In genomic region chr14:101915871-101916815, GRCh38 we compare ENCODE assay signal across 15 cellular contexts. TPM values are rescaled to one million over a fixed set of nuclear protein-coding genes. Genes with fewer than 3 reads are reported as not detected.
DNase-seq lines count a peak whose midpoint lies in the region; ATAC-seq and TF ChIP-seq lines count a peak whose summit lies in the region.
"Had no signal": no experiment of that assay in that cellular context is flagged by ENCODE, and none has a peak within 500 bp of the region (broad histone marks: within the 10 kb centered on the region; RNA-seq: fewer than 3 reads in every experiment).

No MANE protein-coding gene starts in this region.

- ATAC-seq in activated T-cell treated with anti-CD3 and anti-CD28 coated beads, Interleukin-2, amount 50 U/mL, for 72 hours (replicated peaks in 1 of 2): peak; percentile 20 to 23
- peak; percentile 40 for ATAC-seq in stimulated activated naive CD8-positive, alpha-beta T cell treated with anti-CD3 and anti-CD28 coated beads, Interleukin-15, amount 100 ng/mL, for 72 hours

- no peaks in the 10 kb centered on the region for H3F3A ChIP-seq in smooth muscle cell (ENCODE audit: low read depth)

- no peaks in the 10 kb centered on the region for H3K27me3 ChIP-seq in transverse colon
- no peaks in the 10 kb centered on the region for H3K27me3 ChIP-seq in smooth muscle cell (ENCODE audit: low read depth)
- H3K27me3 ChIP-seq: sigmoid colon, stomach had no signal

- in situ Hi-C loops in transverse colon (cut with MboI; ENCODE audit: low pct_ligation_motif_present in 1 of 4, low pct_unique_long_range_greater_than_20kb in 1 of 4, low sequenced_read_pairs in 3 of 4): no loop called here

- H3K9ac ChIP-seq in smooth muscle cell (ENCODE audit: low read depth): no peak overlapping the region

- no peaks in the 10 kb centered on the region for H3K4me1 Mint-ChIP-seq in activated T-cell treated with anti-CD3 and anti-CD28 coated beads, Interleukin-2, amount 50 U/mL, for 72 hours (ENCODE audit: low read depth)
- no peaks in the 10 kb centered on the region for H3K4me1 Mint-ChIP-seq in activated T-helper 1 cell treated with anti-CD3 and anti-CD28 coated beads, Interleukin-12 subunit alpha, Interleukin-12 subunit beta, Interleukin-2, Interleukin-4 antibody, amounts not matched to agents 30 ng/mL and 10 ng/mL and 1 ng/mL, durations not matched to agents 14 hours and 24 hours and 36 hours (ENCODE audit: low read depth)
- H3K4me1 Mint-ChIP-seq in immature natural killer cell: peaks cover 7 to 13% of the 10 kb centered on the region in 2 donors
- peaks cover 6% of the 10 kb centered on the region for H3K4me1 Mint-ChIP-seq in stimulated activated naive CD8-positive, alpha-beta T cell treated with anti-CD3 and anti-CD28 coated beads, Interleukin-15, amount 100 ng/mL, for 72 hours

- H3K27ac Mint-ChIP-seq in activated T-cell treated with anti-CD3 and anti-CD28 coated beads, Interleukin-2, amount 50 U/mL, for 72 hours: peak overlapping the region; percentile 27
- peak overlapping the region; percentile 29 for H3K27ac Mint-ChIP-seq in activated T-helper 1 cell treated with anti-CD3 and anti-CD28 coated beads, Interleukin-12 subunit alpha, Interleukin-12 subunit beta, Interleukin-2, Interleukin-4 antibody, amounts not matched to agents 30 ng/mL and 10 ng/mL and 1 ng/mL, durations not matched to agents 14 hours and 24 hours and 36 hours
- peak overlapping the region; percentile 58 to 88 (median 76) for H3K27ac Mint-ChIP-seq in immature natural killer cell
- H3K27ac Mint-ChIP-seq in stimulated activated naive CD8-positive, alpha-beta T cell treated with anti-CD3 and anti-CD28 coated beads, Interleukin-15, amount 100 ng/mL, for 72 hours: peak overlapping the region; percentile 93 to 97

- H2AFZ ChIP-seq in smooth muscle cell (ENCODE audit: low read depth): no peak overlapping the region
- H2AFZ ChIP-seq: PC-9 had no signal

- intact Hi-C loops in activated T-helper 1 cell treated with anti-CD3 and anti-CD28 coated beads, Interleukin-12 subunit alpha, Interleukin-12 subunit beta, Interleukin-2, Interleukin-4 antibody, amounts not matched to agents 30 ng/mL and 10 ng/mL and 1 ng/mL, durations not matched to agents 14 hours and 24 hours and 36 hours (cut with micrococcal nuclease): no loop called here
- intact Hi-C loops in transverse colon (cut with DNase I; ENCODE audit: low total_unique reads): no loop called here

- H3K36me3 Mint-ChIP-seq in activated T-cell treated with anti-CD3 and anti-CD28 coated beads, Interleukin-2, amount 50 U/mL, for 72 hours (ENCODE audit: insufficient read depth in 2 of 2): peaks cover 9 to 17% of the 10 kb centered on the region in 2 donors
- H3K36me3 Mint-ChIP-seq in activated T-helper 1 cell treated with anti-CD3 and anti-CD28 coated beads, Interleukin-12 subunit alpha, Interleukin-12 subunit beta, Interleukin-2, Interleukin-4 antibody, amounts not matched to agents 30 ng/mL and 10 ng/mL and 1 ng/mL, durations not matched to agents 14 hours and 24 hours and 36 hours (ENCODE audit: low read depth): peaks cover 28% of the 10 kb centered on the region
- peaks cover 17 to 31% (median 22%) of the 10 kb centered on the region in 3 donors for H3K36me3 Mint-ChIP-seq in immature natural killer cell

- 90 to 96% methylated on average over 4 to 23 of the region's 23 CpGs for WGBS in transverse colon (ENCODE audit: low coverage in 1 of 2), 2 donors
- WGBS in smooth muscle cell (ENCODE audit: low lambda C conversion rate): 97% methylated on average over 21 of the region's 23 CpGs

- H3K4me1 ChIP-seq in transverse colon (no peaks in the 10 kb centered on the region), smooth muscle cell (ENCODE audit: low read depth) (peaks cover 6% of the 10 kb centered on the region)
- H3K4me1 ChIP-seq: stomach had no signal

- no peaks in the 10 kb centered on the region for H3K27me3 Mint-ChIP-seq in activated T-cell treated with anti-CD3 and anti-CD28 coated beads, Interleukin-2, amount 50 U/mL, for 72 hours (ENCODE audit: low read depth)
- H3K27me3 Mint-ChIP-seq in activated T-helper 1 cell treated with anti-CD3 and anti-CD28 coated beads, Interleukin-12 subunit alpha, Interleukin-12 subunit beta, Interleukin-2, Interleukin-4 antibody, amounts not matched to agents 30 ng/mL and 10 ng/mL and 1 ng/mL, durations not matched to agents 14 hours and 24 hours and 36 hours (ENCODE audit: insufficient read depth): no peaks in the 10 kb centered on the region
- H3K27me3 Mint-ChIP-seq in immature natural killer cell (ENCODE audit: low read depth in 3 of 3): peaks cover 4 to 23% (median 6%) of the 10 kb centered on the region in 3 donors
- H3K27me3 Mint-ChIP-seq in stimulated activated naive CD8-positive, alpha-beta T cell treated with anti-CD3 and anti-CD28 coated beads, Interleukin-15, amount 100 ng/mL, for 72 hours: no peaks in the 10 kb centered on the region

- H3K4me3 Mint-ChIP-seq in activated T-cell treated with anti-CD3 and anti-CD28 coated beads, Interleukin-2, amount 50 U/mL, for 72 hours: no peak overlapping the region
- no peak overlapping the region for H3K4me3 Mint-ChIP-seq in activated T-helper 1 cell treated with anti-CD3 and anti-CD28 coated beads, Interleukin-12 subunit alpha, Interleukin-12 subunit beta, Interleukin-2, Interleukin-4 antibody, amounts not matched to agents 30 ng/mL and 10 ng/mL and 1 ng/mL, durations not matched to agents 14 hours and 24 hours and 36 hours
- H3K4me3 Mint-ChIP-seq in immature natural killer cell: no peak overlapping the region
- peak overlapping the region in 1 of 2 donors; percentile 22 for H3K4me3 Mint-ChIP-seq in stimulated activated naive CD8-positive, alpha-beta T cell treated with anti-CD3 and anti-CD28 coated beads, Interleukin-15, amount 100 ng/mL, for 72 hours

- no peaks in the 10 kb centered on the region for H3K79me2 ChIP-seq in smooth muscle cell (ENCODE audit: low read depth)

- H3K36me3 ChIP-seq in transverse colon: peaks cover 0 to 21% (median 10%) of the 10 kb centered on the region in 4 donors
- no peaks in the 10 kb centered on the region for H3K36me3 ChIP-seq in smooth muscle cell (ENCODE audit: low read depth)

- no peak overlapping the region for H3K27ac ChIP-seq in transverse colon
- no peak overlapping the region for H3K27ac ChIP-seq in smooth muscle cell (ENCODE audit: low read depth)
- H3K27ac ChIP-seq: epithelial cell of prostate, PC-9 had no signal

- H3K9me3 Mint-ChIP-seq in activated T-cell treated with anti-CD3 and anti-CD28 coated beads, Interleukin-2, amount 50 U/mL, for 72 hours: no peaks in the 10 kb centered on the region
- H3K9me3 Mint-ChIP-seq in activated T-helper 1 cell treated with anti-CD3 and anti-CD28 coated beads, Interleukin-12 subunit alpha, Interleukin-12 subunit beta, Interleukin-2, Interleukin-4 antibody, amounts not matched to agents 30 ng/mL and 10 ng/mL and 1 ng/mL, durations not matched to agents 14 hours and 24 hours and 36 hours: no peaks in the 10 kb centered on the region
- H3K9me3 Mint-ChIP-seq in immature natural killer cell: no peaks in the 10 kb centered on the region
- H3K9me3 Mint-ChIP-seq in stimulated activated naive CD8-positive, alpha-beta T cell treated with anti-CD3 and anti-CD28 coated beads, Interleukin-15, amount 100 ng/mL, for 72 hours: no peaks in the 10 kb centered on the region

- TF ChIP-seq POLR2A in transverse colon (IDR thresholded peaks at IDR 0.05): no peak

- no peak overlapping the region for H3K4me3 ChIP-seq in transverse colon
- no peak overlapping the region for H3K4me3 ChIP-seq in smooth muscle cell
- H3K4me3 ChIP-seq: PC-9, sigmoid colon, stomach had no signal

- DNase-seq in activated T-cell treated with anti-CD3 and anti-CD28 coated beads, Interleukin-2, amount 50 U/mL, for 72 hours: no peak
- DNase-seq in activated T-cell treated with anti-CD3 and anti-CD28 coated beads for 4 hours (no peak), immature natural killer cell (no peak), transverse colon (no peak), A172 (ENCODE audit: low spot score) (no peak), smooth muscle cell (lab: John Stamatoyannopoulos, UW; ENCODE audit: unreplicated experiment) (no peak)
- DNase-seq in activated T-helper 1 cell treated with anti-CD3 and anti-CD28 coated beads, Interleukin-12 subunit alpha, Interleukin-12 subunit beta, Interleukin-2, Interleukin-4 antibody, amounts not matched to agents 30 ng/mL and 10 ng/mL and 1 ng/mL, durations not matched to agents 14 hours and 24 hours and 36 hours (ENCODE audit: low spot score): no peak
- no peak for DNase-seq in stimulated activated naive CD8-positive, alpha-beta T cell treated with anti-CD3 and anti-CD28 coated beads, Interleukin-15, amount 100 ng/mL, for 72 hours
- DNase-seq: HCEC 1CT, NCI-H187, NCI-H510A treated with DMSO at 0.1 percent for 48 hours, PC-9, sigmoid colon, stomach had no signal

- H3K4me2 ChIP-seq in smooth muscle cell: no peak overlapping the region
- H3K4me2 ChIP-seq: PC-9 had no signal

- TF ChIP-seq EP300 in transverse colon (IDR thresholded peaks at IDR 0.05; ENCODE audit: low read depth): no peak

- H3K9me3 ChIP-seq in transverse colon: no peaks in the 10 kb centered on the region
- H3K9me3 ChIP-seq in smooth muscle cell (replicated peaks; ENCODE audit: low read depth): no peaks in the 10 kb centered on the region
- H3K9me3 ChIP-seq: sigmoid colon, stomach had no signal

- no peaks in the 10 kb centered on the region for H4K20me1 ChIP-seq in smooth muscle cell (ENCODE audit: low read depth)

- TF ChIP-seq CTCF in transverse colon (IDR thresholded peaks at IDR 0.05): no peak
- TF ChIP-seq CTCF in smooth muscle cell (IDR thresholded peaks at IDR 0.05; ENCODE audit: borderline replicate concordance, insufficient read depth, poor library complexity, severe bottlenecking): no peak

RNA-seq across cellular contexts. Expression of gene DYNC1H1, which starts 48.2 kb away (rescaled TPM):
- total RNA-seq in activated T-cell treated with anti-CD3 and anti-CD28 coated beads, Interleukin-2, amount 50 U/mL, for 72 hours: 100 to 1,000 TPM; 300 to 335 TPM
- 241 and 254 TPM in 2 replicates for total RNA-seq in activated T-helper 1 cell treated with anti-CD3 and anti-CD28 coated beads, Interleukin-12 subunit alpha, Interleukin-12 subunit beta, Interleukin-2, Interleukin-4 antibody, amounts not matched to agents 30 ng/mL and 10 ng/mL and 1 ng/mL, durations not matched to agents 14 hours and 24 hours and 36 hours
- polyA plus RNA-seq in immature natural killer cell (10 to 100 TPM; 15.7 to 78.5 (median 25.5) TPM), smooth muscle cell (137 and 172 TPM in 2 replicates)
- total RNA-seq in transverse colon (100 to 1,000 TPM; 471 to 647 (median 482) TPM), smooth muscle cell (399 and 408 TPM in 2 replicates)
- total RNA-seq in A172 (2014; rRNA removed; shearing (Covaris generic)): 265 and 340 TPM in 2 replicates

Comparison
In these comparisons a context has a peak if more than half of its experiments do, and no peak if none do; other contexts are left out.
1. H3K27ac Mint-ChIP-seq: peak in every context shown above with its lines; median percentile 95 in stimulated activated naive CD8-positive, alpha-beta T cell treated with anti-CD3 and anti-CD28 coated beads, Interleukin-15, amount 100 ng/mL, for 72 hours; 76 in immature natural killer cell; 29 in activated T-helper 1 cell treated with anti-CD3 and anti-CD28 coated beads, Interleukin-12 subunit alpha, Interleukin-12 subunit beta, Interleukin-2, Interleukin-4 antibody, amounts not matched to agents 30 ng/mL and 10 ng/mL and 1 ng/mL, durations not matched to agents 14 hours and 24 hours and 36 hours; 27 in activated T-cell treated with anti-CD3 and anti-CD28 coated beads, Interleukin-2, amount 50 U/mL, for 72 hours.